In the genomic region with DNA sequence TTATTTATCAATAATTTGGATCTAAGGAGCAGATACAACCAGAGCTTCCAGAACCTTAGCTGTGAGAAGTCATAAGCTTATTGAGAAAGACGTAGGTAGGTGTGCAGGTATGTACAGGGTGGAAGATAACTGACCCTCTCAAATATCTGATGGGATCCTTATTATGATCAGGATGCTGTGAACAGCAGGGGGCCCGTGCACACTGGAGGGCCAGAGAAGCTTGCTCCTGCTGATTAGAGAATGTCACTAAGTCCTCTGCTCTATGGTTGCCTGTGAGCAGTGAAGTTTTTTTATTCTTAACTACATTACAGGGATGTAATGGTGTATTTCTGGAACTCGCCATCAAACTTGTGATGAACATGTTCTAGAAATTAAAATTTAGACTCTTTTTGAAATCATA, we compare ENCODE assay signal across 18 cellular contexts.
DNase-seq lines count a peak whose midpoint lies in the region; ATAC-seq and TF ChIP-seq lines count a peak whose summit lies in the region.
"Had no signal": no experiment of that assay in that cellular context is flagged by ENCODE, and none has a peak within 500 bp of the region (broad histone marks: within the 10 kb centered on the region; RNA-seq: fewer than 3 reads in every experiment).

No MANE protein-coding gene starts in this region.

- H3K4me1 ChIP-seq in BE2C, result no peaks in the 10 kb centered on the region
- H3K4me1 ChIP-seq in PC-9 (replicated peaks; ENCODE audit: insufficient read depth), result no peaks in the 10 kb centered on the region
- H3K4me1 ChIP-seq: SJSA1 had no signal

- no peaks in the 10 kb centered on the region for H3K79me2 ChIP-seq in PC-9 (ENCODE audit: low read depth)

- peak; percentile 44 for TF ChIP-seq CTCF in BE2C (IDR thresholded peaks at IDR 0.05; ENCODE audit: low read depth, low read length)
- TF ChIP-seq CTCF in WERI-Rb-1 (IDR thresholded peaks at IDR 0.05; ENCODE audit: low read depth, low read length), result peak; percentile 11; the same call in 1 of the 2 replicates
- TF ChIP-seq CTCF in PC-9 (conservative IDR thresholded peaks at IDR 0.05), result no peak

- DNase-seq in BE2C (no peak), COR-L47 (lab: John Stamatoyannopoulos, UW) (peak; percentile 4), NAMALWA (ENCODE audit: low spot score) (peak; percentile 9), WERI-Rb-1 (peak; percentile 16), PC-9 (no peak)
- DNase-seq: C1 segment of cervical spinal cord; CD8-positive, alpha-beta memory T cell; HCEC 1CT; KBM-7; MV-4-11; NCI-H1417 treated with DMSO at 0.1 percent for 48 hours; NCI-H2029; NCI-H510A; NCI-H774 had no signal

- no peaks in the 10 kb centered on the region for H3K27me3 ChIP-seq in BE2C
- no peaks in the 10 kb centered on the region for H3K27me3 ChIP-seq in WERI-Rb-1 (ENCODE audit: insufficient read depth, low read depth, severe bottlenecking)
- H3K27me3 ChIP-seq in PC-9 (ENCODE audit: insufficient read depth, low read depth), result no peaks in the 10 kb centered on the region
- H3K27me3 ChIP-seq: SJSA1 had no signal

- H4K20me1 ChIP-seq in PC-9 (ENCODE audit: insufficient read depth), result no peaks in the 10 kb centered on the region

- H3K4me3 ChIP-seq in BE2C (ENCODE audit: low read depth, low read length), result no peak overlapping the region
- H3K4me3 ChIP-seq in WERI-Rb-1 (ENCODE audit: low read depth, low read length), result no peak overlapping the region
- no peak overlapping the region for H3K4me3 ChIP-seq in PC-9
- H3K4me3 ChIP-seq: GM23338, SJSA1 had no signal

- POLR2A ChIA-PET in PC-9 (lab: Charles Lee; ENCODE audit: unreplicated experiment), result interaction anchor here (0.7 kb wide), 1 partner anchor 25 kb away, joined by 3 read pairs; no protein-coding TSS in a partner anchor

- no peak overlapping the region for H3K4me2 ChIP-seq in PC-9
- H3K4me2 ChIP-seq: GM23338 had no signal

- intact Hi-C loops in PC-9 (cut with micrococcal nuclease; ENCODE audit: unreplicated experiment), result no loop called here

- no TSS peak for BruUV-seq in PC-9 (replicated peaks; lab: Mats Ljungman, UMichigan)

- CTCF ChIA-PET in PC-9 (lab: Charles Lee), result no interaction called here

- no peaks in the 10 kb centered on the region for H3F3A ChIP-seq in PC-9 (ENCODE audit: insufficient read depth, low read depth)

- H3K27ac ChIP-seq in WERI-Rb-1 (no peak overlapping the region), PC-9 (no peak overlapping the region)
- H3K27ac ChIP-seq: SJSA1 had no signal

- H3K9me3 ChIP-seq in BE2C (no peaks in the 10 kb centered on the region), WERI-Rb-1 (ENCODE audit: severe bottlenecking) (no peaks in the 10 kb centered on the region), PC-9 (ENCODE audit: insufficient read depth, low read depth) (no peaks in the 10 kb centered on the region)
- H3K9me3 ChIP-seq: SJSA1 had no signal

- no peaks in the 10 kb centered on the region for H3K9me2 ChIP-seq in PC-9 (ENCODE audit: insufficient read depth)

- ATAC-seq in GM19467 (IDR thresholded peaks at IDR 0.05; ENCODE audit: unreplicated experiment) (no peak), HG03108 (IDR thresholded peaks at IDR 0.05; ENCODE audit: unreplicated experiment) (no peak)
- ATAC-seq: GM23338 had no signal

- H2AFZ ChIP-seq in PC-9, result no peak overlapping the region
- H2AFZ ChIP-seq: GM23338 had no signal

- H3K36me3 ChIP-seq in BE2C (no peaks in the 10 kb centered on the region), WERI-Rb-1 (no peaks in the 10 kb centered on the region), PC-9 (ENCODE audit: low read depth) (no peaks in the 10 kb centered on the region)
- H3K36me3 ChIP-seq: SJSA1 had no signal

Comparison
In these comparisons a context has a peak if more than half of its experiments do, and no peak if none do; other contexts are left out.
1. DNase-seq: peak in COR-L47 (single experiment), NAMALWA (single experiment) and WERI-Rb-1 (single experiment); none in BE2C (single experiment) and PC-9 (0 of 2).